15 cellular contexts compared by ENCODE assay signal in the genomic region with DNA sequence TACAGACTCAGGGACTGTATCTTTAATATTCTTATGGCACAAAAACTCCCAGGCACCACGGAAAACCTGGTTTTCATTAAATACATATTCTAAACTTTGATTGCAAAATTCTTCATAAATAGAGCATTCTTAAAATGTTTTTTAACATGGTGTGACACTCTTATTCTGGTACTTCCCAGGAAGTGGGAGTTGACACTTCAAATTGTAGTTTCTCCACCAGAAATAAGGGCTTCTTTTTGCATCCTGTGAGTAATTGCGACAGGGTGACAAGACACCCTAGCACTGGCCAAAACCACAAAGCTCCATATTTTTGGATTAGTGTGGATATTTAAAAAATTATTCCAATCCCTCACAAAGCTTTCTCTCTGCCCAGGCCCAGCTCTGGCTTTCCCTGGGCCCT.
"Had no signal": no experiment of that assay in that cellular context is flagged by ENCODE, and none has a peak within 500 bp of the region (broad histone marks: within the 10 kb centered on the region; RNA-seq: fewer than 3 reads in every experiment).

No MANE protein-coding gene starts in this region.

- DNase-seq: dorsolateral prefrontal cortex; effector CD8-positive, alpha-beta T cell; foreskin keratinocyte; immature natural killer cell; left colon; mucosa of descending colon; naive thymus-derived CD8-positive, alpha-beta T cell; posterior cingulate gyrus; spleen; stimulated activated CD4-positive, alpha-beta T cell treated with anti-CD3 and anti-CD28 coated beads, Interleukin-15, amount 100 ng/mL, for 24 hours; stimulated activated CD4-positive, alpha-beta T cell treated with anti-CD3 and anti-CD28 coated beads, Interleukin-1b, Interleukin-23, amount 100 ng/mL, for 48 hours; stimulated activated CD4-positive, alpha-beta T cell treated with anti-CD3 and anti-CD28 coated beads, Interleukin-4, amount 100 ng/mL, for 24 hours had no signal

- H3K27ac ChIP-seq: coronary artery, foreskin keratinocyte, spleen had no signal

- ATAC-seq: foreskin keratinocyte; left colon; mucosa of descending colon; naive thymus-derived CD8-positive, alpha-beta T cell; sciatic nerve; stimulated activated memory B cell treated with anti-CD40 and anti-IgM and Interleukin-4, amounts not matched to agents 10 μg/mL and 1 μg/mL and 100 μg/mL, for 72 hours had no signal
